Comparison of ENCODE assay signal across 8 cellular contexts in genomic region chr17:18319604-18320256, GRCh38. TPM values are rescaled to one million over a fixed set of nuclear protein-coding genes. Genes with fewer than 3 reads are reported as not detected.
DNase-seq lines count a peak whose midpoint lies in the region; TF ChIP-seq lines count a peak whose summit lies in the region.

No MANE protein-coding gene starts in this region.

- H4K20me1 ChIP-seq in H9 (ENCODE audit: control insufficient read depth, insufficient read depth, insufficient read length) (no peaks in the 10 kb centered on the region), osteoblast (ENCODE audit: insufficient read depth, low read length) (peaks cover 64% of the 10 kb centered on the region)

- H2BK15ac ChIP-seq in H9 (ENCODE audit: low read depth, low read length): no peak overlapping the region

- no peaks in the 10 kb centered on the region for H3K27me3 ChIP-seq in H9 (ENCODE audit: insufficient read depth, low read length)
- H3K27me3 ChIP-seq in osteoblast (ENCODE audit: insufficient read depth, low read length): no peaks in the 10 kb centered on the region

- H3K36me3 Mint-ChIP-seq in H9 (ENCODE audit: insufficient read depth in 1 of 3, low read depth in 3 of 3): peaks cover 32 to 52% (median 48%) of the 10 kb centered on the region in 3 experiments; a peak in 6 of 7 replicates

- no peak overlapping the region for H4K5ac ChIP-seq in H9 (ENCODE audit: insufficient read length, low read depth, low read length)

- H3K9me3 ChIP-seq in H9 (ENCODE audit: control insufficient read depth, low read depth, low read length): no peaks in the 10 kb centered on the region
- no peaks in the 10 kb centered on the region for H3K9me3 ChIP-seq in osteoblast (ENCODE audit: low read depth, low read length)

- H3K4me1 Mint-ChIP-seq in H9: peaks cover 29 to 33% of the 10 kb centered on the region in 2 experiments

- H3K4me3 ChIP-seq in osteoblast (ENCODE audit: insufficient read depth, low read length): peak overlapping the region; percentile 7
- no peak overlapping the region for H3K4me3 ChIP-seq in lower leg skin (ENCODE audit: low read depth, poor library complexity, severe bottlenecking)

- peaks cover 6% of the 10 kb centered on the region for H3K23me2 ChIP-seq in H9 (ENCODE audit: insufficient read length, low read depth, low read length, poor library complexity, severe bottlenecking)

- intact Hi-C loops in lower leg skin (cut with DNase I; ENCODE audit: low total_unique reads): no loop called here

- no peak overlapping the region for H3K56ac ChIP-seq in H9 (ENCODE audit: insufficient read length, low read depth, low read length)

- H2BK12ac ChIP-seq in H9 (ENCODE audit: insufficient read length, low read depth, low read length): no peak overlapping the region

- peaks cover 41% of the 10 kb centered on the region for H3K36me3 ChIP-seq in osteoblast (ENCODE audit: insufficient read depth, low read length)

- WGBS in H9 (ENCODE audit: extremely low coverage, insufficient read length, low lambda C conversion rate): no CpG with 5 or more reads among the region's 13 CpGs
- WGBS in lower leg skin, 2 donors: 59 to 61% methylated on average over 12 to 13 of the region's 13 CpGs

- peaks cover 20% of the 10 kb centered on the region for H3K79me1 ChIP-seq in H9 (ENCODE audit: insufficient read depth, low read depth, low read length, poor library complexity, severe bottlenecking)

- no peak overlapping the region for H2AK5ac ChIP-seq in H9 (ENCODE audit: insufficient read length, low read length)

- H3K4me1 ChIP-seq in H9 (ENCODE audit: insufficient read depth, low read length): no peaks in the 10 kb centered on the region
- peaks cover 25% of the 10 kb centered on the region for H3K4me1 ChIP-seq in osteoblast (ENCODE audit: insufficient read depth, low read length)

- H3T11ph ChIP-seq in H9 (ENCODE audit: low read length): no peak overlapping the region

- H3K9me3 Mint-ChIP-seq in H9: no peaks in the 10 kb centered on the region; a peak in 2 of 5 replicates

- no peak overlapping the region for H3K23ac ChIP-seq in H9 (ENCODE audit: insufficient read length, low read depth, low read length)

- H4K8ac ChIP-seq in H9 (replicated peaks; ENCODE audit: insufficient read length, low read depth, low read length): no peak overlapping the region

- no peak overlapping the region; a peak in 1 of 7 replicates for H3K27ac Mint-ChIP-seq in H9

- no peak overlapping the region for H3K9ac ChIP-seq in H9 (ENCODE audit: extremely low read depth, insufficient read length, low read length)

- no peaks in the 10 kb centered on the region for H3K27me3 Mint-ChIP-seq in H9 (ENCODE audit: low read depth)

- DNase-seq in CD1c-positive myeloid dendritic cell (ENCODE audit: extremely low spot score) (peak; percentile 22), H9 (peak; percentile 73), SK-N-DZ (ENCODE audit: low spot score) (peak; percentile 45), erythroblast (lab: John Stamatoyannopoulos, UW) (peak; percentile 41 to 44), osteoblast (ENCODE audit: insufficient read length, low spot score, missing footprints) (peak; percentile 86), lower leg skin (ENCODE audit: low spot score in 2 of 2) (no peak), H4 (ENCODE audit: low spot score) (no peak)
- no peak for DNase-seq in effector CD4-positive, alpha-beta T cell

- H3K4ac ChIP-seq in H9 (ENCODE audit: low read depth, low read length): no peak overlapping the region

- no peak overlapping the region for H2BK5ac ChIP-seq in H9 (ENCODE audit: insufficient read length, low read length)

- H2BK20ac ChIP-seq in H9 (ENCODE audit: low read depth, low read length, poor library complexity, severe bottlenecking): no peak overlapping the region

- no peak overlapping the region for H2BK120ac ChIP-seq in H9 (ENCODE audit: low read depth, low read length, poor library complexity, severe bottlenecking)

- peak; percentile 65 for TF ChIP-seq CTCF in H9 (conservative IDR thresholded peaks at IDR 0.05)
- peak; percentile 59 for TF ChIP-seq CTCF in osteoblast (IDR thresholded peaks at IDR 0.05; ENCODE audit: extremely low read depth, low read depth, low read length)
- TF ChIP-seq CTCF in lower leg skin (IDR thresholded peaks at IDR 0.05): no peak

- H3K14ac ChIP-seq in H9 (ENCODE audit: insufficient read depth, low read length): no peak overlapping the region; the same call in 1 of the 2 replicates

- no peak overlapping the region for H3K4me3 Mint-ChIP-seq in H9

- H3K27ac ChIP-seq in H9 (ENCODE audit: insufficient read length, low read depth, low read length) (no peak overlapping the region), osteoblast (ENCODE audit: low read depth, low read length) (no peak overlapping the region)

- H3K4me2 ChIP-seq in H9 (ENCODE audit: insufficient read depth, insufficient read length, low read length) (no peak overlapping the region), osteoblast (ENCODE audit: insufficient read depth, low read length) (peak overlapping the region; percentile 34)

- H3K79me2 ChIP-seq in H9 (ENCODE audit: insufficient read depth, low read length): peaks cover 19% of the 10 kb centered on the region; the same call in 1 of the 2 replicates
- H3K79me2 ChIP-seq in osteoblast (ENCODE audit: insufficient read depth, low read length): peaks cover 91% of the 10 kb centered on the region

- TF ChIP-seq POLR2A in erythroblast (IDR thresholded peaks at IDR 0.05; ENCODE audit: low read length): no peak
- no peak for TF ChIP-seq POLR2A in lower leg skin (IDR thresholded peaks at IDR 0.05)

- no peak overlapping the region for H3K18ac ChIP-seq in H9 (ENCODE audit: insufficient read length, low read depth, low read length)

- no peak overlapping the region for H2AFZ ChIP-seq in H9 (ENCODE audit: low read length)
- no peak overlapping the region for H2AFZ ChIP-seq in osteoblast (ENCODE audit: low read length)

- no peak overlapping the region for H4K91ac ChIP-seq in H9 (ENCODE audit: insufficient read length, low read depth, low read length)

RNA-seq across cellular contexts. Expression of gene SMCR8, which starts 4.6 kb away (rescaled TPM):
- total RNA-seq in H9 (2021) (22.3 and 22.4 TPM in 2 replicates), osteoblast (22.1 TPM in 2 replicates), lower leg skin (10 to 100 TPM; 14.0 to 23.7 (median 18.4) TPM)
- polyA plus RNA-seq in SK-N-DZ (2014; cell fraction: cytosol; rRNA removed): 11.6 and 12.3 TPM in 2 replicates
- polyA plus RNA-seq in SK-N-DZ (2014; cell fraction: nucleus; rRNA removed): 5.8 and 8.0 TPM in 2 replicates
- 6.3 and 7.3 TPM in 2 replicates for total RNA-seq in H4 (2014; rRNA removed; shearing (Covaris generic))

RNA-seq across cellular contexts. Expression of gene TOP3A, which starts 4.9 kb away (rescaled TPM):
- total RNA-seq in H9 (2021) (63.3 and 68.7 TPM in 2 replicates), osteoblast (36.2 and 39.5 TPM in 2 replicates), lower leg skin (10 to 100 TPM; 18.7 to 46.4 (median 28.4) TPM)
- 66.1 and 116 TPM in 2 replicates for polyA plus RNA-seq in SK-N-DZ (2014; cell fraction: cytosol; rRNA removed)
- 89.1 and 141 TPM in 2 replicates for polyA plus RNA-seq in SK-N-DZ (2014; cell fraction: nucleus; rRNA removed)
- total RNA-seq in H4 (2014; rRNA removed; shearing (Covaris generic)): 25.6 and 31.1 TPM in 2 replicates

RNA-seq across cellular contexts. Expression of gene SHMT1, which starts 43.6 kb away (rescaled TPM):
- 41.8 and 42.8 TPM in 2 replicates for total RNA-seq in H9 (2021)
- 50.0 and 51.4 TPM in 2 replicates for polyA plus RNA-seq in SK-N-DZ (2014; cell fraction: cytosol; rRNA removed)
- polyA plus RNA-seq in SK-N-DZ (2014; cell fraction: nucleus; rRNA removed): 50.8 and 61.2 TPM in 2 replicates
- total RNA-seq in osteoblast: 19.5 and 26.5 TPM in 2 replicates
- total RNA-seq in lower leg skin: 10 to 100 TPM; 49.2 to 63.8 (median 54.6) TPM
- 27.6 and 27.7 TPM in 2 replicates for total RNA-seq in H4 (2014; rRNA removed; shearing (Covaris generic))

RNA-seq across cellular contexts. Expression of gene EVPLL, which starts 57.8 kb away (rescaled TPM):
- total RNA-seq in H9 (2021): 0.61 TPM in 1 of 2 replicates, not detected in the other
- 0.06 TPM in 1 of 2 replicates, not detected in the other for polyA plus RNA-seq in SK-N-DZ (2014; cell fraction: cytosol; rRNA removed)
- polyA plus RNA-seq in SK-N-DZ (2014; cell fraction: nucleus; rRNA removed): 0.21 and 0.31 TPM in 2 replicates
- total RNA-seq in osteoblast: not detected in 2 replicates
- total RNA-seq in lower leg skin: 10 to 100 TPM in 1 of 4 donors, 1 to 10 TPM in 3; 4.4 to 19.9 (median 5.2) TPM
- total RNA-seq in H4 (2014; rRNA removed; shearing (Covaris generic)): 0.35 TPM in 1 of 2 replicates, not detected in the other

RNA-seq across cellular contexts. Expression of gene MIEF2, which starts 59.3 kb away (rescaled TPM):
- total RNA-seq in H9 (2021) (10.2 and 10.3 TPM in 2 replicates), osteoblast (14.5 and 16.5 TPM in 2 replicates), lower leg skin (10 to 100 TPM; 24.3 to 57.7 (median 34.2) TPM)
- polyA plus RNA-seq in SK-N-DZ (2014; cell fraction: cytosol; rRNA removed): 10.1 and 19.3 TPM in 2 replicates
- polyA plus RNA-seq in SK-N-DZ (2014; cell fraction: nucleus; rRNA removed): 34.9 and 35.8 TPM in 2 replicates
- 4.1 and 5.0 TPM in 2 replicates for total RNA-seq in H4 (2014; rRNA removed; shearing (Covaris generic))

Comparison
In these comparisons a context has a peak if more than half of its experiments do, and no peak if none do; other contexts are left out.
1. DNase-seq: peak in CD1c-positive myeloid dendritic cell (single experiment), H9 (single experiment), SK-N-DZ (single experiment), erythroblast (2 of 2) and osteoblast (single experiment); none in lower leg skin (0 of 2), H4 (single experiment) and effector CD4-positive, alpha-beta T cell (single experiment).
2. CTCF ChIP-seq: peak in H9 (single experiment) and osteoblast (single experiment); none in lower leg skin (0 of 3).